Comparison of ENCODE assay signal across 20 cellular contexts in the genomic region with DNA sequence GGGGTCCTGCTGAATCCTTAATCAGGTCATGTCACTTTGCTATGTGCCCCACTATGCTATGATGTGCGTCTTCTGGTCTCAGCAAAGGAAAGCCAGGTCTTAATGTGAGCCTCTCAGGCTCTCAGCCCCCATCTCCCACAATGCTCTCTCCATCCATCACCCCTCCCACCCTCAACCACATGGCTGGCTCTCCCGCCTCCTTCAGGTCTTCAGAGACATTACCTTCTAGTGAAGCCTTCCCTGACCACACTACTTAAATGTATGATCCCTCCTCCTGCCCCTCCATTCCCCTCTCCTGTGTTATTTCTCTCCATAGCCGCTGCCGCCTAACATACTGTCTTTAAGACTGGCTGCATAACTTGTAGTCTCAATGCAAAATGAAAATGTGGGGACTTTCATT. TPM values are rescaled to one million over a fixed set of nuclear protein-coding genes. Genes with fewer than 3 reads are reported as not detected.
DNase-seq lines count a peak whose midpoint lies in the region; ATAC-seq, FAIRE-seq and TF ChIP-seq lines count a peak whose summit lies in the region.
"Had no signal": no experiment of that assay in that cellular context is flagged by ENCODE, and none has a peak within 500 bp of the region (broad histone marks: within the 10 kb centered on the region; RNA-seq: fewer than 3 reads in every experiment).

No MANE protein-coding gene starts in this region.

- DNase-seq in NAMALWA (ENCODE audit: low spot score): peak; percentile 50
- DNase-seq in choroid plexus epithelial cell (ENCODE audit: low read depth): no peak
- no peak for DNase-seq in osteocyte (ENCODE audit: extremely low spot score, unreplicated experiment)
- no peak for DNase-seq in GM12892 (ENCODE audit: insufficient read length)
- no peak for DNase-seq in DMS79 treated with DMSO at 0.1 percent for 48 hours (lab: John Stamatoyannopoulos, UW)
- DNase-seq in NCI-H2107 (lab: John Stamatoyannopoulos, UW): no peak
- DNase-seq: activated CD8-positive, alpha-beta memory T cell treated with anti-CD3 and anti-CD28 coated beads, Interleukin-2, amount 10 ng/mL, durations not matched to agents 7 days and 5 days; activated effector memory CD4-positive, alpha-beta T cell treated with Interleukin-2 at 50 U/mL for 16 hours; colonic mucosa; DMS153; foreskin fibroblast; NCI-H2081 treated with DMSO at 0.1 percent for 48 hours; NCI-H524 treated with DMSO at 0.1 percent for 48 hours had no signal

- TF ChIP-seq POLR2A in GM12892 (IDR thresholded peaks at IDR 0.05; ENCODE audit: low read depth, low read length): no peak

- H3K4me3 ChIP-seq in choroid plexus epithelial cell (ENCODE audit: low read depth, low read length): no peak overlapping the region
- H3K4me3 ChIP-seq: BLaER1, colonic mucosa, SK-N-MC, skin epidermis, thoracic aorta had no signal

- no peak overlapping the region for H3K4me3 Mint-ChIP-seq in osteocyte (ENCODE audit: unreplicated experiment)
- H3K4me3 Mint-ChIP-seq: activated CD8-positive, alpha-beta memory T cell treated with anti-CD3 and anti-CD28 coated beads, Interleukin-2, amount 10 ng/mL, durations not matched to agents 7 days and 5 days had no signal

- no peak for FAIRE-seq in GM12892 (lab: Jason Lieb, UNC)

- no peak overlapping the region for H3K27ac Mint-ChIP-seq in osteocyte (ENCODE audit: unreplicated experiment)
- H3K27ac Mint-ChIP-seq: activated CD8-positive, alpha-beta memory T cell treated with anti-CD3 and anti-CD28 coated beads, Interleukin-2, amount 10 ng/mL, durations not matched to agents 7 days and 5 days had no signal

- H3K27me3 Mint-ChIP-seq in osteocyte (ENCODE audit: unreplicated experiment): no peaks in the 10 kb centered on the region

- H3K9me3 Mint-ChIP-seq in osteocyte (ENCODE audit: unreplicated experiment): no peaks in the 10 kb centered on the region

- ATAC-seq in HG02759 (IDR thresholded peaks at IDR 0.05; ENCODE audit: unreplicated experiment): no peak
- ATAC-seq: activated CD8-positive, alpha-beta memory T cell treated with anti-CD3 and anti-CD28 coated beads, Interleukin-2, amount 10 ng/mL, durations not matched to agents 7 days and 5 days; left lobe of liver had no signal

- TF ChIP-seq CTCF in GM12873 (IDR thresholded peaks at IDR 0.05; ENCODE audit: insufficient read depth, low read depth, low read length, missing control alignments) (peak; percentile 13), choroid plexus epithelial cell (conservative IDR thresholded peaks at IDR 0.05; ENCODE audit: low read depth, low read length) (peak; percentile 32), osteocyte (IDR thresholded peaks at IDR 0.05) (peak; percentile 9)

- no peaks in the 10 kb centered on the region for H3K36me3 Mint-ChIP-seq in osteocyte (ENCODE audit: unreplicated experiment)
- H3K36me3 Mint-ChIP-seq: activated CD8-positive, alpha-beta memory T cell treated with anti-CD3 and anti-CD28 coated beads, Interleukin-2, amount 10 ng/mL, durations not matched to agents 7 days and 5 days had no signal

- H3K4me1 Mint-ChIP-seq in osteocyte (ENCODE audit: unreplicated experiment): peaks cover 39% of the 10 kb centered on the region
- H3K4me1 Mint-ChIP-seq: activated CD8-positive, alpha-beta memory T cell treated with anti-CD3 and anti-CD28 coated beads, Interleukin-2, amount 10 ng/mL, durations not matched to agents 7 days and 5 days had no signal

RNA-seq across cellular contexts. Expression of a gene that starts 50.5 kb away (rescaled TPM):
- 9.2 and 9.9 TPM in 2 replicates for total RNA-seq in osteocyte
- not detected for polyA plus RNA-seq in GM12892 (2012; ENCODE audit: missing spikeins)
- total RNA-seq: activated CD8-positive, alpha-beta memory T cell treated with anti-CD3 and anti-CD28 coated beads, Interleukin-2, amount 10 ng/mL, durations not matched to agents 7 days and 5 days had no signal
